In the genomic region with DNA sequence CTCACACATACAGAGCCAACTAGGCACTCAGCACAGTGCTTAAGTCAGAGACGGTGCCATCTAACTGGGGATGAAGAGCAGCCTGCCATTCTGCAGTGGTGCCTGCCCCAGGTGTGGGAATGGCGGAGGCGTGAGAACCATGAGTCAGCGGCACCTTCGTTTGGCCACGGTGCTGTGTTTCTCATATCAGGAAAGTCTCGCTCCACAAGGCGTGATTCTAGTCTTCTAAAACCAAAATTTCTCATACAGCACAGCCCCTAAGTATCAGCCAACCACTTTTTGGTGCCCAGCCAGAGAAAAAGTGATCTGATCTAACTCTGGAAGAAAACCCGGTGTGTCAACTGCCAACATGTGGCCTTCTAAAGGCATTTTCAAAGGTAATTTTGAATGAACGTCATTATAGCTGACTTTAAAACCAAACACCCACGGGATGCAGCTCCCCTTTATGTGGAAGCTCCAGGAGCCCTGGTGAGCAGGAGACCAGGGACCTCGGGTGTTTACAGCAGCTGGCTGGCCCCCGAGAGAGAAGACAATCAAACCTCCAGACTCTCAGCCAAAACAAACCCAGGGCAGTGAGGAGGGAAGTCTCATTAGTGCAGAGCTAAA, we compare ENCODE assay signal across 14 cellular contexts. TPM values are rescaled to one million over a fixed set of nuclear protein-coding genes. Genes with fewer than 3 reads are reported as not detected.
DNase-seq lines count a peak whose midpoint lies in the region; ATAC-seq, FAIRE-seq and TF ChIP-seq lines count a peak whose summit lies in the region.
"Had no signal": no experiment of that assay in that cellular context is flagged by ENCODE, and none has a peak within 500 bp of the region (broad histone marks: within the 10 kb centered on the region; RNA-seq: fewer than 3 reads in every experiment).

No MANE protein-coding gene starts in this region.

- H3K27ac ChIP-seq in astrocyte (ENCODE audit: low read depth, low read length) (no peak overlapping the region), sigmoid colon (no peak overlapping the region)
- H3K27ac ChIP-seq: cardiac muscle cell, thoracic aorta had no signal

- H3K4me3 ChIP-seq in GM06990 (replicated peaks; ENCODE audit: low read depth, low read length) (no peak overlapping the region), astrocyte (ENCODE audit: insufficient read depth, low read depth, low read length) (no peak overlapping the region), sigmoid colon (no peak overlapping the region)
- H3K4me3 ChIP-seq: cardiac muscle cell, thoracic aorta had no signal

- WGBS in sigmoid colon, 2 donors, result 64 to 65% methylated on average over 13 of the region's 13 CpGs

- intact Hi-C loops in sigmoid colon (cut with DNase I), result no loop called here

- H3K27me3 ChIP-seq in GM06990 (replicated peaks; ENCODE audit: control insufficient read depth, insufficient read depth, low read length) (no peaks in the 10 kb centered on the region), astrocyte (ENCODE audit: insufficient read depth, low read length) (peaks cover 2% of the 10 kb centered on the region), sigmoid colon (peaks cover 0 to 9% (median 0%) of the 10 kb centered on the region in 3 donors)
- H3K27me3 ChIP-seq: cardiac muscle cell had no signal

- H2AFZ ChIP-seq in astrocyte (ENCODE audit: low read depth, low read length), result no peak overlapping the region

- TF ChIP-seq POLR2A in sigmoid colon (IDR thresholded peaks at IDR 0.05), result no peak

- no peaks in the 10 kb centered on the region for H4K20me1 ChIP-seq in astrocyte (ENCODE audit: insufficient read depth, low read length)

- TF ChIP-seq CTCF in GM06990 (IDR thresholded peaks at IDR 0.05; ENCODE audit: insufficient read depth, low read length, poor library complexity, severe bottlenecking), result no peak
- no peak for TF ChIP-seq CTCF in astrocyte (IDR thresholded peaks at IDR 0.05; ENCODE audit: insufficient read depth, low read depth, low read length)
- no peak for TF ChIP-seq CTCF in omental fat pad (IDR thresholded peaks at IDR 0.05)
- TF ChIP-seq CTCF in sigmoid colon (IDR thresholded peaks at IDR 0.05), result no peak

- peaks cover 6% of the 10 kb centered on the region for H3K4me1 Mint-ChIP-seq in astrocyte (ENCODE audit: low read depth, unreplicated experiment)

- H3K27ac Mint-ChIP-seq in astrocyte (ENCODE audit: unreplicated experiment), result no peak overlapping the region
- H3K27ac Mint-ChIP-seq: T-helper 1 cell treated with Interleukin-12 subunit alpha and Interleukin-12 subunit beta and Interleukin-4 antibody, amounts not matched to agents 30 μg/mL and 1 μg/mL, for 36 hours had no signal

- H3K27me3 Mint-ChIP-seq in astrocyte (ENCODE audit: low read depth, unreplicated experiment), result peaks cover 21% of the 10 kb centered on the region

- H3K9me3 ChIP-seq in astrocyte (ENCODE audit: insufficient read depth, low read depth, low read length) (no peaks in the 10 kb centered on the region), sigmoid colon (no peaks in the 10 kb centered on the region)
- H3K9me3 ChIP-seq: thoracic aorta had no signal

- H3K4me3 Mint-ChIP-seq in astrocyte (ENCODE audit: unreplicated experiment), result no peak overlapping the region
- H3K4me3 Mint-ChIP-seq: T-helper 1 cell treated with Interleukin-12 subunit alpha and Interleukin-12 subunit beta and Interleukin-4 antibody, amounts not matched to agents 30 μg/mL and 1 μg/mL, for 36 hours had no signal

- H3K4me1 ChIP-seq in astrocyte (ENCODE audit: insufficient read depth, low read length), result peaks cover 2% of the 10 kb centered on the region
- no peaks in the 10 kb centered on the region for H3K4me1 ChIP-seq in sigmoid colon

- no peaks in the 10 kb centered on the region for H3K36me3 ChIP-seq in GM06990 (ENCODE audit: control insufficient read depth, insufficient read depth, low read length)
- no peaks in the 10 kb centered on the region for H3K36me3 ChIP-seq in astrocyte (ENCODE audit: insufficient read depth, low read length)
- H3K36me3 ChIP-seq in sigmoid colon, result no peaks in the 10 kb centered on the region
- H3K36me3 ChIP-seq: cardiac muscle cell, thoracic aorta had no signal

- TF ChIP-seq EP300 in sigmoid colon (IDR thresholded peaks at IDR 0.05), result no peak

- H3K36me3 Mint-ChIP-seq in astrocyte (ENCODE audit: low read depth, unreplicated experiment), result no peaks in the 10 kb centered on the region

- no peaks in the 10 kb centered on the region for H3K79me2 ChIP-seq in astrocyte (ENCODE audit: insufficient read depth, low read length)

- peaks cover 3% of the 10 kb centered on the region for H3K9me3 Mint-ChIP-seq in astrocyte (ENCODE audit: unreplicated experiment)
- H3K9me3 Mint-ChIP-seq: T-helper 1 cell treated with Interleukin-12 subunit alpha and Interleukin-12 subunit beta and Interleukin-4 antibody, amounts not matched to agents 30 μg/mL and 1 μg/mL, for 36 hours had no signal

- DNase-seq in GM06990 (ENCODE audit: extremely low read depth, insufficient read length) (peak; percentile 41), astrocyte (ENCODE audit: low read depth) (peak; percentile 21), omental fat pad (ENCODE audit: low spot score) (no peak), HuH-7.5 (ENCODE audit: low spot score) (no peak), sigmoid colon (no peak)
- DNase-seq: NCI-H2171, nucleus accumbens had no signal

- ATAC-seq in GM18870 (IDR thresholded peaks at IDR 0.05; ENCODE audit: unreplicated experiment) (peak; percentile 68), HG03045 (IDR thresholded peaks at IDR 0.05; ENCODE audit: unreplicated experiment) (peak; percentile 64), omental fat pad (ENCODE audit: low FRiP score) (no peak), HG03135 (IDR thresholded peaks at IDR 0.05; ENCODE audit: unreplicated experiment) (no peak)

- H3K4me2 ChIP-seq in astrocyte (ENCODE audit: low read length), result peak overlapping the region; percentile 30

- no peak overlapping the region for H3K9ac ChIP-seq in astrocyte (ENCODE audit: low read length)

- FAIRE-seq in astrocyte (lab: Jason Lieb, UNC), result no peak
- FAIRE-seq: D721Med had no signal

RNA-seq across cellular contexts. Expression of gene ABCC12, which starts 54.6 kb away (rescaled TPM):
- total RNA-seq in astrocyte, result not detected in 2 replicates
- not detected for total RNA-seq in omental fat pad
- total RNA-seq in sigmoid colon, result not detected
- not detected for polyA plus RNA-seq in sigmoid colon
- total RNA-seq: cardiac muscle cell, thoracic aorta had no signal
- polyA plus RNA-seq: cardiac muscle cell had no signal

Comparison
In these comparisons a context has a peak if more than half of its experiments do, and no peak if none do; other contexts are left out.
1. DNase-seq: peak in GM06990 (single experiment) and astrocyte (single experiment); none in omental fat pad (single experiment), HuH-7.5 (single experiment) and sigmoid colon (single experiment).
2. ATAC-seq: peak in GM18870 (single experiment) and HG03045 (single experiment); none in omental fat pad (single experiment) and HG03135 (single experiment).